8 cellular contexts compared by ENCODE assay signal in genomic region chr7:90346326-90347125, GRCh38. TPM values are rescaled to one million over a fixed set of nuclear protein-coding genes. Genes with fewer than 3 reads are reported as not detected.
DNase-seq lines count a peak whose midpoint lies in the region; ATAC-seq and TF ChIP-seq lines count a peak whose summit lies in the region.

Gene GTPBP10, plus strand, starts transcription at chr7:90346716. Its CDS starts 26 bp downstream, at chr7:90346742.

- peaks cover 7 to 18% (median 11%) of the 10 kb centered on the region in 11 experiments; a peak in 13 of 22 replicates for H3K36me3 ChIP-seq in BLaER1 treated with 17β-estradiol and CSF1 and Interleukin-3, amounts not matched to agents 10 nM and 100 nM

- ATAC-seq in HG03460 (IDR thresholded peaks at IDR 0.05; ENCODE audit: unreplicated experiment) = peak; percentile 96
- peak; percentile 97 for ATAC-seq in left colon

- peaks cover 0 to 4% (median 0%) of the 10 kb centered on the region in 11 experiments; a peak in 4 of 22 replicates for H4K20me1 ChIP-seq in BLaER1 treated with 17β-estradiol and CSF1 and Interleukin-3, amounts not matched to agents 10 nM and 100 nM

- peak within 1 kb of the TSS; percentile 88 to 95 (median 92) for H3K27ac ChIP-seq in BLaER1 treated with 17β-estradiol and CSF1 and Interleukin-3, amounts not matched to agents 10 nM and 100 nM
- peak within 1 kb of the TSS; percentile 44 to 78 for H3K27ac ChIP-seq in coronary artery

- H3K4me2 ChIP-seq in BLaER1 treated with 17β-estradiol and CSF1 and Interleukin-3, amounts not matched to agents 10 nM and 100 nM = peak within 1 kb of the TSS; percentile 76 to 85 (median 80)

- H3K9ac ChIP-seq in BLaER1 treated with 17β-estradiol and CSF1 and Interleukin-3, amounts not matched to agents 10 nM and 100 nM = peak within 1 kb of the TSS; percentile 88 to 96 (median 91)

- peak within 1 kb of the TSS; percentile 78 to 89 (median 81) for H3K4me3 ChIP-seq in BLaER1 treated with 17β-estradiol and CSF1 and Interleukin-3, amounts not matched to agents 10 nM and 100 nM
- H3K4me3 ChIP-seq in coronary artery = peak within 1 kb of the TSS; percentile 79

- H3K4me1 ChIP-seq in BLaER1 treated with 17β-estradiol and CSF1 and Interleukin-3, amounts not matched to agents 10 nM and 100 nM = peaks cover 8 to 17% (median 14%) of the 10 kb centered on the region in 10 experiments

- peak; percentile 37 for TF ChIP-seq CTCF in coronary artery (IDR thresholded peaks at IDR 0.05)

- H3K27me3 ChIP-seq in BLaER1 treated with 17β-estradiol and CSF1 and Interleukin-3, amounts not matched to agents 10 nM and 100 nM = no peaks in the 10 kb centered on the region

- DNase-seq in GM19240 (ENCODE audit: insufficient read length, low spot score) (peak; percentile 87), NCI-H524 treated with DMSO at 0.1 percent for 48 hours (lab: John Stamatoyannopoulos, UW) (peak; percentile 70), coronary artery (ENCODE audit: low spot score) (peak; percentile 93), left colon (peak; percentile 94 to 97)
- peak; percentile 97 for DNase-seq in activated CD4-positive, alpha-beta T cell treated with anti-CD3 and anti-CD28 coated beads for 48 hours
- peak; percentile 93 for DNase-seq in stimulated activated CD4-positive, alpha-beta T cell treated with anti-CD3 and anti-CD28 coated beads, Interleukin-1b, Interleukin-23, amount 100 ng/mL, for 48 hours

- intact Hi-C loops in left colon (cut with DNase I, micrococcal nuclease) = no loop called here

- H3K9me3 ChIP-seq in BLaER1 treated with 17β-estradiol and CSF1 and Interleukin-3, amounts not matched to agents 10 nM and 100 nM (replicated peaks in 1 of 11) = peaks cover 0 to 27% (median 6%) of the 10 kb centered on the region in 11 experiments; a peak in 13 of 22 replicates

RNA-seq across cellular contexts. Expression of gene GTPBP10, which starts in this region (rescaled TPM):
- total RNA-seq in left colon = 10 to 100 TPM; 16.2 to 21.2 TPM

Comparison
In these comparisons a context has a peak if more than half of its experiments do, and no peak if none do; other contexts are left out.
1. Peak in every context shown above with its lines: DNase-seq, ATAC-seq, H3K4me3 ChIP-seq and H3K27ac ChIP-seq.